ENCODE assay signal across 9 cellular contexts in the genomic region with DNA sequence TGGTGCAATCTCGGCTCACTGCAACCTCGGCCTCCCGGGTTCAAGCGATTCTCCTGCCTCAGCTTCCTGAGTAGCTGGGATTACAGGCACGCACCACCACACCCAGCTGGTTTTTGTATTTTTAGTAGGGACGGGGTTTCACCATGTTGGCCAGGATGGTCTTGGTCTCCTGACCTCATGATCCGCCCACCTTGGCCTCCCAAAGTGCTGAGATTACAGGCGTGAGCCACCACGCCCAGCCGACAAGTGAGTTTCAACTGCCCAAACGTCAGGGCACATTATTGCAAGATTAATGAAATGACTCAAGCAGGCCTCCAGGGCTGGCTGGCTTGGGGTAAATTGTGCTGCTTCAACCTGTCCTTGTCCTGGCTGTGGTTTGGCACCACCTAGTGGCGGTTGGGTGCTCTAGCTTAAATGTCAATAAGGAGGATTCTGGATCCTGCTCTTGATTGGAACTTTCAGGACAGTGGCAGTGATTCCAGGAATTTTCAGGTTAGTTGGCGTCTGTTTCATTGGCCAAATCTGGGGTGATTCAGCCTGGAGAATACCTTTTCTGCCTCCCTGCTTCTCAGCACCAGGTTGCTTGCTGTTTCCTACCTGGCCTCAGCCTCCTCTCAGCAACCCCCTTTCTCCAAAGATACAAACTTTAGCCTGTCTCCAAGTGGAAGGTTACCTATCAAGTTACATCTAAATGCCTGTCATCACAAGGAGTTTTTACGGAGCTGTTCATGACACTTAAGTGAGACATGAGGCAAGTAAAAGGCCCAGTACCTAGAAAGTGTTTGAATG. TPM values are rescaled to one million over a fixed set of nuclear protein-coding genes. Genes with fewer than 3 reads are reported as not detected.
DNase-seq lines count a peak whose midpoint lies in the region; ATAC-seq and TF ChIP-seq lines count a peak whose summit lies in the region.
"Had no signal": no experiment of that assay in that cellular context is flagged by ENCODE, and none has a peak within 500 bp of the region (broad histone marks: within the 10 kb centered on the region; RNA-seq: fewer than 3 reads in every experiment).

No MANE protein-coding gene starts in this region.

- peak; percentile 57 for ATAC-seq in GM21526 (IDR thresholded peaks at IDR 0.05; ENCODE audit: low FRiP score, unreplicated experiment)

- 53 to 54% methylated on average over 12 to 14 of the region's 14 CpGs for WGBS in thyroid gland, 2 donors

- no peak overlapping the region for H2AFZ ChIP-seq in osteoblast (ENCODE audit: low read length)

- H3K4me2 ChIP-seq in osteoblast (ENCODE audit: insufficient read depth, low read length), result no peak overlapping the region

- H3K4me1 ChIP-seq in CD8-positive, alpha-beta memory T cell (ENCODE audit: insufficient read depth, low read length), result no peaks in the 10 kb centered on the region
- H3K4me1 ChIP-seq in osteoblast (ENCODE audit: insufficient read depth, low read length), result peaks cover 32% of the 10 kb centered on the region
- peaks cover 25 to 54% of the 10 kb centered on the region in 2 donors for H3K4me1 ChIP-seq in thyroid gland

- H3K4me3 Mint-ChIP-seq in CD8-positive, alpha-beta memory T cell, result no peak overlapping the region
- H3K4me3 Mint-ChIP-seq in activated T-helper 2 cell treated with anti-CD3 and anti-CD28 coated beads, Interferon-gamma antibody, Interleukin-2, Interleukin-4, amounts not matched to agents 10 μg/mL and 5 μg/mL and 100 μg/mL, durations not matched to agents 14 hours and 24 hours and 36 hours (ENCODE audit: low read depth), result no peak overlapping the region
- H3K4me3 Mint-ChIP-seq: activated naive CD4-positive, alpha-beta T cell treated with anti-CD3 and anti-CD28 coated beads, Interleukin-2, amount 50 U/mL, for 24 hours had no signal

- no peaks in the 10 kb centered on the region for H3K27me3 Mint-ChIP-seq in CD8-positive, alpha-beta memory T cell
- H3K27me3 Mint-ChIP-seq in activated T-helper 2 cell treated with anti-CD3 and anti-CD28 coated beads, Interferon-gamma antibody, Interleukin-2, Interleukin-4, amounts not matched to agents 10 μg/mL and 5 μg/mL and 100 μg/mL, durations not matched to agents 14 hours and 24 hours and 36 hours (ENCODE audit: low read depth), result no peaks in the 10 kb centered on the region
- H3K27me3 Mint-ChIP-seq: activated naive CD4-positive, alpha-beta T cell treated with anti-CD3 and anti-CD28 coated beads, Interleukin-2, amount 50 U/mL, for 24 hours had no signal

- H3K36me3 ChIP-seq in CD8-positive, alpha-beta memory T cell (ENCODE audit: insufficient read depth, low read length), result no peaks in the 10 kb centered on the region
- H3K36me3 ChIP-seq in MG63, result peaks cover 2% of the 10 kb centered on the region
- no peaks in the 10 kb centered on the region for H3K36me3 ChIP-seq in osteoblast (ENCODE audit: insufficient read depth, low read length)
- H3K36me3 ChIP-seq in thyroid gland, result no peaks in the 10 kb centered on the region

- peaks cover 15 to 39% (median 19%) of the 10 kb centered on the region in 3 donors for H3K4me1 Mint-ChIP-seq in CD8-positive, alpha-beta memory T cell
- peaks cover 12% of the 10 kb centered on the region for H3K4me1 Mint-ChIP-seq in activated T-helper 2 cell treated with anti-CD3 and anti-CD28 coated beads, Interferon-gamma antibody, Interleukin-2, Interleukin-4, amounts not matched to agents 10 μg/mL and 5 μg/mL and 100 μg/mL, durations not matched to agents 14 hours and 24 hours and 36 hours (ENCODE audit: low read depth)

- no peaks in the 10 kb centered on the region for H4K20me1 ChIP-seq in osteoblast (ENCODE audit: insufficient read depth, low read length)

- no peaks in the 10 kb centered on the region for H3K36me3 Mint-ChIP-seq in CD8-positive, alpha-beta memory T cell
- H3K36me3 Mint-ChIP-seq in activated T-helper 2 cell treated with anti-CD3 and anti-CD28 coated beads, Interferon-gamma antibody, Interleukin-2, Interleukin-4, amounts not matched to agents 10 μg/mL and 5 μg/mL and 100 μg/mL, durations not matched to agents 14 hours and 24 hours and 36 hours (ENCODE audit: low read depth), result peaks cover 11% of the 10 kb centered on the region
- H3K36me3 Mint-ChIP-seq: activated naive CD4-positive, alpha-beta T cell treated with anti-CD3 and anti-CD28 coated beads, Interleukin-2, amount 50 U/mL, for 24 hours had no signal

- H3K4me3 ChIP-seq in CD8-positive, alpha-beta memory T cell (ENCODE audit: low read length), result no peak overlapping the region
- H3K4me3 ChIP-seq in MG63 (no peak overlapping the region), osteoblast (ENCODE audit: insufficient read depth, low read length) (no peak overlapping the region), thyroid gland (replicated peaks in 1 of 3) (no peak overlapping the region)

- H3K9me3 ChIP-seq in CD8-positive, alpha-beta memory T cell (ENCODE audit: low read length), result no peaks in the 10 kb centered on the region
- H3K9me3 ChIP-seq in MG63 (no peaks in the 10 kb centered on the region), osteoblast (ENCODE audit: low read depth, low read length) (no peaks in the 10 kb centered on the region), thyroid gland (no peaks in the 10 kb centered on the region)

- no peak overlapping the region for H3K27ac ChIP-seq in CD8-positive, alpha-beta memory T cell (ENCODE audit: low read depth, low read length)
- H3K27ac ChIP-seq in osteoblast (ENCODE audit: low read depth, low read length) (peak overlapping the region; percentile 35), thyroid gland (peak overlapping the region in 2 of 3 donors; percentile 39 to 49)

- no peak for TF ChIP-seq POLR2A in thyroid gland (IDR thresholded peaks at IDR 0.05)

- intact Hi-C loops in activated T-helper 2 cell treated with anti-CD3 and anti-CD28 coated beads, Interferon-gamma antibody, Interleukin-2, Interleukin-4, amounts not matched to agents 10 μg/mL and 5 μg/mL and 100 μg/mL, durations not matched to agents 14 hours and 24 hours and 36 hours (cut with micrococcal nuclease), result loop anchor here (1.0 to 10.0 kb wide), 5 partner anchors 64 to 619 kb away; a partner anchor contains a TSS
- intact Hi-C loops in thyroid gland (cut with DNase I), result loop anchor here (5.0 kb wide), 2 partner anchors 144 to 619 kb away; no protein-coding TSS in a partner anchor

- peaks cover 49% of the 10 kb centered on the region for H3K79me2 ChIP-seq in osteoblast (ENCODE audit: insufficient read depth, low read length)

- CTCF ChIA-PET in CD8-positive, alpha-beta memory T cell (lab: Charles Lee), result interaction anchor here (0.6 to 6.6 kb wide), 26 partner anchors 9 to 616 kb away, joined by 3 to 65 read pairs (median 5); a partner anchor contains a TSS

- TF ChIP-seq CTCF in osteoblast (IDR thresholded peaks at IDR 0.05; ENCODE audit: extremely low read depth, low read depth, low read length) (peak; percentile 94), thyroid gland (IDR thresholded peaks at IDR 0.05) (peak; percentile 81 to 99 (median 94))

- H3K27ac Mint-ChIP-seq in CD8-positive, alpha-beta memory T cell, result peak overlapping the region in 2 of 8 donors; percentile 2 to 7
- no peak overlapping the region for H3K27ac Mint-ChIP-seq in activated T-helper 2 cell treated with anti-CD3 and anti-CD28 coated beads, Interferon-gamma antibody, Interleukin-2, Interleukin-4, amounts not matched to agents 10 μg/mL and 5 μg/mL and 100 μg/mL, durations not matched to agents 14 hours and 24 hours and 36 hours

- H3K27me3 ChIP-seq in CD8-positive, alpha-beta memory T cell (ENCODE audit: insufficient read depth, low read length, poor library complexity, severe bottlenecking), result no peaks in the 10 kb centered on the region
- H3K27me3 ChIP-seq in MG63 (no peaks in the 10 kb centered on the region), osteoblast (ENCODE audit: insufficient read depth, low read length) (no peaks in the 10 kb centered on the region), thyroid gland (no peaks in the 10 kb centered on the region)

- peak; percentile 70 to 89 (median 72) for DNase-seq in CD8-positive, alpha-beta memory T cell
- DNase-seq in MG63 (peak; percentile 81), SHP77 (lab: John Stamatoyannopoulos, UW) (peak; percentile 77 to 92), foreskin melanocyte (peak; percentile 75), osteoblast (ENCODE audit: insufficient read length, low spot score, missing footprints) (peak; percentile 96), thyroid gland (peak; percentile 91 to 93)
- DNase-seq in activated T-helper 2 cell treated with anti-CD3 and anti-CD28 coated beads, Interferon-gamma antibody, Interleukin-2, Interleukin-4, amounts not matched to agents 10 μg/mL and 5 μg/mL and 100 μg/mL, durations not matched to agents 14 hours and 24 hours and 36 hours (ENCODE audit: low spot score), result peak; percentile 73

- no peaks in the 10 kb centered on the region for H3K9me3 Mint-ChIP-seq in CD8-positive, alpha-beta memory T cell
- H3K9me3 Mint-ChIP-seq in activated T-helper 2 cell treated with anti-CD3 and anti-CD28 coated beads, Interferon-gamma antibody, Interleukin-2, Interleukin-4, amounts not matched to agents 10 μg/mL and 5 μg/mL and 100 μg/mL, durations not matched to agents 14 hours and 24 hours and 36 hours, result no peaks in the 10 kb centered on the region
- H3K9me3 Mint-ChIP-seq: activated naive CD4-positive, alpha-beta T cell treated with anti-CD3 and anti-CD28 coated beads, Interleukin-2, amount 50 U/mL, for 24 hours had no signal

- POLR2A ChIA-PET in CD8-positive, alpha-beta memory T cell (lab: Charles Lee), result no interaction called here

RNA-seq across cellular contexts. Expression of a gene that starts 32.4 kb away (rescaled TPM):
- total RNA-seq in CD8-positive, alpha-beta memory T cell, result 10 to 100 TPM; 78.7 to 79.1 TPM
- polyA plus RNA-seq in CD8-positive, alpha-beta memory T cell, result 41.0 TPM
- 7.7 and 50.2 TPM in 2 replicates for total RNA-seq in MG63 (2014; rRNA removed; shearing (Covaris generic); ENCODE audit: low replicate concordance)
- 105 and 107 TPM in 2 replicates for total RNA-seq in activated T-helper 2 cell treated with anti-CD3 and anti-CD28 coated beads, Interferon-gamma antibody, Interleukin-2, Interleukin-4, amounts not matched to agents 10 μg/mL and 5 μg/mL and 100 μg/mL, durations not matched to agents 14 hours and 24 hours and 36 hours
- total RNA-seq in osteoblast (28.6 and 39.5 TPM in 2 replicates), thyroid gland (100 to 1,000 TPM in 3 of 4 donors, 10 to 100 TPM in 1; 87.0 to 161 (median 111) TPM)
